Comparison of ENCODE assay signal across 10 cellular contexts in genomic region chr6:43175676-43176422, GRCh38. TPM values are rescaled to one million over a fixed set of nuclear protein-coding genes. Genes with fewer than 3 reads are reported as not detected.
DNase-seq lines count a peak whose midpoint lies in the region; ATAC-seq and TF ChIP-seq lines count a peak whose summit lies in the region.
"Had no signal": no experiment of that assay in that cellular context is flagged by ENCODE, and none has a peak within 500 bp of the region (broad histone marks: within the 10 kb centered on the region; RNA-seq: fewer than 3 reads in every experiment).

No MANE protein-coding gene starts in this region.

- no peak overlapping the region for H3K4me2 ChIP-seq in mesenchymal stem cell (ENCODE audit: low read length, poor library complexity, severe bottlenecking)

- H3K9me3 Mint-ChIP-seq in activated CD4-positive, alpha-beta T cell treated with anti-CD3 and anti-CD28 coated beads for 36 hours (ENCODE audit: low read depth) = no peaks in the 10 kb centered on the region
- no peaks in the 10 kb centered on the region for H3K9me3 Mint-ChIP-seq in activated T-helper 1 cell treated with anti-CD3 and anti-CD28 coated beads, Interleukin-12 subunit alpha, Interleukin-12 subunit beta, Interleukin-2, Interleukin-4 antibody, amounts not matched to agents 30 ng/mL and 10 ng/mL and 1 ng/mL, durations not matched to agents 14 hours and 24 hours and 36 hours
- H3K9me3 Mint-ChIP-seq in stimulated activated naive CD8-positive, alpha-beta T cell treated with anti-CD3 and anti-CD28 coated beads, Interleukin-15, amount 100 ng/mL, for 72 hours = no peaks in the 10 kb centered on the region

- H3K27me3 Mint-ChIP-seq in activated CD4-positive, alpha-beta T cell treated with anti-CD3 and anti-CD28 coated beads for 36 hours = no peaks in the 10 kb centered on the region
- H3K27me3 Mint-ChIP-seq in activated T-helper 1 cell treated with anti-CD3 and anti-CD28 coated beads, Interleukin-12 subunit alpha, Interleukin-12 subunit beta, Interleukin-2, Interleukin-4 antibody, amounts not matched to agents 30 ng/mL and 10 ng/mL and 1 ng/mL, durations not matched to agents 14 hours and 24 hours and 36 hours (ENCODE audit: insufficient read depth) = peaks cover 2% of the 10 kb centered on the region
- no peaks in the 10 kb centered on the region for H3K27me3 Mint-ChIP-seq in stimulated activated naive CD8-positive, alpha-beta T cell treated with anti-CD3 and anti-CD28 coated beads, Interleukin-15, amount 100 ng/mL, for 72 hours

- DNase-seq in activated CD4-positive, alpha-beta T cell treated with anti-CD3 and anti-CD28 coated beads for 36 hours = no peak
- DNase-seq in activated CD4-positive, alpha-beta T cell treated with anti-CD3 and anti-CD28 coated beads, Interleukin-2, amount 50 U/mL, for 1 hour = no peak
- DNase-seq in activated T-helper 1 cell treated with anti-CD3 and anti-CD28 coated beads, Interleukin-12 subunit alpha, Interleukin-12 subunit beta, Interleukin-2, Interleukin-4 antibody, amounts not matched to agents 30 ng/mL and 10 ng/mL and 1 ng/mL, durations not matched to agents 14 hours and 24 hours and 36 hours (ENCODE audit: low spot score) = no peak
- no peak for DNase-seq in mesenchymal stem cell
- no peak for DNase-seq in stimulated activated naive CD8-positive, alpha-beta T cell treated with anti-CD3 and anti-CD28 coated beads, Interleukin-15, amount 100 ng/mL, for 72 hours
- no peak for DNase-seq in WERI-Rb-1
- no peak for DNase-seq in GM19238 (ENCODE audit: insufficient read length, low spot score)
- DNase-seq: small intestine; stimulated activated CD8-positive, alpha-beta memory T cell treated with anti-CD3 and anti-CD28 coated beads, Interleukin-4, amount 100 ng/mL, for 48 hours had no signal

- H3K79me1 ChIP-seq in mesenchymal stem cell (replicated peaks; ENCODE audit: low read length, poor library complexity, severe bottlenecking) = peaks cover 26% of the 10 kb centered on the region

- no peak overlapping the region for H3K18ac ChIP-seq in mesenchymal stem cell (ENCODE audit: low read depth in 1 of 2, low read length in 2 of 2)

- H3K36me3 Mint-ChIP-seq in activated CD4-positive, alpha-beta T cell treated with anti-CD3 and anti-CD28 coated beads for 36 hours (ENCODE audit: low read depth) = peaks cover 39% of the 10 kb centered on the region
- peaks cover 32% of the 10 kb centered on the region for H3K36me3 Mint-ChIP-seq in activated T-helper 1 cell treated with anti-CD3 and anti-CD28 coated beads, Interleukin-12 subunit alpha, Interleukin-12 subunit beta, Interleukin-2, Interleukin-4 antibody, amounts not matched to agents 30 ng/mL and 10 ng/mL and 1 ng/mL, durations not matched to agents 14 hours and 24 hours and 36 hours (ENCODE audit: low read depth)

- TF ChIP-seq CTCF in WERI-Rb-1 (IDR thresholded peaks at IDR 0.05; ENCODE audit: low read depth, low read length) = no peak

- H2BK5ac ChIP-seq in mesenchymal stem cell (ENCODE audit: low read depth, low read length, poor library complexity, severe bottlenecking) = no peak overlapping the region

- intact Hi-C loops in activated CD4-positive, alpha-beta T cell treated with anti-CD3 and anti-CD28 coated beads for 36 hours (cut with DNase I, micrococcal nuclease) = loop anchor here in 1 of 2 experiments (2.0 to 10.0 kb wide), 2 partner anchors 53 to 401 kb away; partner anchors contain the start of gene DNPH1
- intact Hi-C loops in activated T-helper 1 cell treated with anti-CD3 and anti-CD28 coated beads, Interleukin-12 subunit alpha, Interleukin-12 subunit beta, Interleukin-2, Interleukin-4 antibody, amounts not matched to agents 30 ng/mL and 10 ng/mL and 1 ng/mL, durations not matched to agents 14 hours and 24 hours and 36 hours (cut with micrococcal nuclease) = loop anchor here (2.0 kb wide), 1 partner anchor 207 kb away; no protein-coding TSS in a partner anchor

- POLR2A ChIA-PET in activated CD4-positive, alpha-beta T cell treated with anti-CD3 and anti-CD28 coated beads for 36 hours (lab: Charles Lee) = no interaction called here

- peak overlapping the region; percentile 94 for H3K9ac ChIP-seq in mesenchymal stem cell (ENCODE audit: low read length)

- H4K91ac ChIP-seq in mesenchymal stem cell (ENCODE audit: low read length) = peak overlapping the region; percentile 63

- no peaks in the 10 kb centered on the region for H3K9me3 ChIP-seq in mesenchymal stem cell (ENCODE audit: control insufficient read depth, low read length)
- H3K9me3 ChIP-seq in WERI-Rb-1 (ENCODE audit: severe bottlenecking) = no peaks in the 10 kb centered on the region

- 97% methylated on average over 11 of the region's 11 CpGs for WGBS in mesenchymal stem cell

- no peak overlapping the region for H3K23ac ChIP-seq in mesenchymal stem cell (ENCODE audit: low read length in 2 of 2)

- no peak overlapping the region for H3K4ac ChIP-seq in mesenchymal stem cell (ENCODE audit: low read depth in 1 of 2, low read length in 2 of 2)

- no peak overlapping the region for H2BK15ac ChIP-seq in mesenchymal stem cell (ENCODE audit: low read depth, poor library complexity, severe bottlenecking)

- no peak overlapping the region for H2AK5ac ChIP-seq in mesenchymal stem cell (ENCODE audit: low read length, severe bottlenecking)

- no peak overlapping the region for H3K4me3 Mint-ChIP-seq in activated CD4-positive, alpha-beta T cell treated with anti-CD3 and anti-CD28 coated beads for 36 hours
- no peak overlapping the region for H3K4me3 Mint-ChIP-seq in activated T-helper 1 cell treated with anti-CD3 and anti-CD28 coated beads, Interleukin-12 subunit alpha, Interleukin-12 subunit beta, Interleukin-2, Interleukin-4 antibody, amounts not matched to agents 30 ng/mL and 10 ng/mL and 1 ng/mL, durations not matched to agents 14 hours and 24 hours and 36 hours
- no peak overlapping the region for H3K4me3 Mint-ChIP-seq in stimulated activated naive CD8-positive, alpha-beta T cell treated with anti-CD3 and anti-CD28 coated beads, Interleukin-15, amount 100 ng/mL, for 72 hours

- H3K27ac ChIP-seq in mesenchymal stem cell (ENCODE audit: low read length, poor library complexity, severe bottlenecking) (no peak overlapping the region), WERI-Rb-1 (no peak overlapping the region)

- H4K8ac ChIP-seq in mesenchymal stem cell (ENCODE audit: low read length) = no peak overlapping the region

- H3K27ac Mint-ChIP-seq in activated CD4-positive, alpha-beta T cell treated with anti-CD3 and anti-CD28 coated beads for 36 hours = peak overlapping the region; percentile 37
- H3K27ac Mint-ChIP-seq in activated T-helper 1 cell treated with anti-CD3 and anti-CD28 coated beads, Interleukin-12 subunit alpha, Interleukin-12 subunit beta, Interleukin-2, Interleukin-4 antibody, amounts not matched to agents 30 ng/mL and 10 ng/mL and 1 ng/mL, durations not matched to agents 14 hours and 24 hours and 36 hours = peak overlapping the region; percentile 70
- peak overlapping the region; percentile 19 to 92 for H3K27ac Mint-ChIP-seq in stimulated activated naive CD8-positive, alpha-beta T cell treated with anti-CD3 and anti-CD28 coated beads, Interleukin-15, amount 100 ng/mL, for 72 hours

- no peak overlapping the region for H2BK120ac ChIP-seq in mesenchymal stem cell (ENCODE audit: low read depth, low read length)

- H3K36me3 ChIP-seq in mesenchymal stem cell (ENCODE audit: control insufficient read depth in 1 of 2, insufficient read depth in 2 of 2, low read depth in 1 of 2, low read length in 2 of 2) (peaks cover 40 to 48% of the 10 kb centered on the region in 2 experiments), WERI-Rb-1 (peaks cover 67% of the 10 kb centered on the region)

- CTCF ChIA-PET in activated CD4-positive, alpha-beta T cell treated with anti-CD3 and anti-CD28 coated beads for 36 hours (lab: Charles Lee) = interaction anchor here (0.6 to 1.0 kb wide), 3 partner anchors 10 to 305 kb away, joined by 3 to 4 read pairs (median 3); no protein-coding TSS in a partner anchor

- H3K4me3 ChIP-seq in mesenchymal stem cell (ENCODE audit: insufficient read depth in 1 of 2, low read depth in 1 of 2, low read length in 2 of 2) (no peak overlapping the region), WERI-Rb-1 (ENCODE audit: low read depth, low read length) (no peak overlapping the region)

- peaks cover 31% of the 10 kb centered on the region for H3K4me1 Mint-ChIP-seq in activated CD4-positive, alpha-beta T cell treated with anti-CD3 and anti-CD28 coated beads for 36 hours
- peaks cover 38% of the 10 kb centered on the region for H3K4me1 Mint-ChIP-seq in activated T-helper 1 cell treated with anti-CD3 and anti-CD28 coated beads, Interleukin-12 subunit alpha, Interleukin-12 subunit beta, Interleukin-2, Interleukin-4 antibody, amounts not matched to agents 30 ng/mL and 10 ng/mL and 1 ng/mL, durations not matched to agents 14 hours and 24 hours and 36 hours (ENCODE audit: low read depth)
- H3K4me1 Mint-ChIP-seq in stimulated activated naive CD8-positive, alpha-beta T cell treated with anti-CD3 and anti-CD28 coated beads, Interleukin-15, amount 100 ng/mL, for 72 hours = peaks cover 49% of the 10 kb centered on the region

- H3K4me1 ChIP-seq in mesenchymal stem cell (ENCODE audit: control insufficient read depth, insufficient read depth, low read depth, low read length) = peaks cover 25% of the 10 kb centered on the region

- H3K27me3 ChIP-seq in mesenchymal stem cell (ENCODE audit: control insufficient read depth in 1 of 2, insufficient read depth in 1 of 2, low read length in 2 of 2) = no peaks in the 10 kb centered on the region
- no peaks in the 10 kb centered on the region for H3K27me3 ChIP-seq in WERI-Rb-1 (ENCODE audit: insufficient read depth, low read depth, severe bottlenecking)

- H3K14ac ChIP-seq in mesenchymal stem cell (ENCODE audit: low read length in 2 of 2) = no peak overlapping the region

- ATAC-seq in activated CD4-positive, alpha-beta T cell treated with anti-CD3 and anti-CD28 coated beads for 36 hours = no peak
- no peak for ATAC-seq in stimulated activated naive CD8-positive, alpha-beta T cell treated with anti-CD3 and anti-CD28 coated beads, Interleukin-15, amount 100 ng/mL, for 72 hours
- no peak for ATAC-seq in GM21717 (IDR thresholded peaks at IDR 0.05; ENCODE audit: unreplicated experiment)

- H2BK12ac ChIP-seq in mesenchymal stem cell (ENCODE audit: low read length in 2 of 2) = peak overlapping the region in 1 of 2 experiments; percentile 25

- no peak overlapping the region for H2AFZ ChIP-seq in mesenchymal stem cell (ENCODE audit: low read depth, low read length)

RNA-seq across cellular contexts. Expression of gene SRF, which starts 4.8 kb away (rescaled TPM):
- total RNA-seq in activated CD4-positive, alpha-beta T cell treated with anti-CD3 and anti-CD28 coated beads for 36 hours = 10 to 100 TPM; 37.6 to 38.5 TPM
- total RNA-seq in activated T-helper 1 cell treated with anti-CD3 and anti-CD28 coated beads, Interleukin-12 subunit alpha, Interleukin-12 subunit beta, Interleukin-2, Interleukin-4 antibody, amounts not matched to agents 30 ng/mL and 10 ng/mL and 1 ng/mL, durations not matched to agents 14 hours and 24 hours and 36 hours = 61.4 and 61.9 TPM in 2 replicates
- polyA plus RNA-seq in mesenchymal stem cell (2013, experiment 1 of 2) = 30.1 TPM
- 29.6 TPM for polyA plus RNA-seq in mesenchymal stem cell (2013, experiment 2 of 2)

RNA-seq across cellular contexts. Expression of gene CUL9, which starts 6.1 kb away (rescaled TPM):
- total RNA-seq in activated CD4-positive, alpha-beta T cell treated with anti-CD3 and anti-CD28 coated beads for 36 hours = 10 to 100 TPM; 34.0 to 35.1 TPM
- total RNA-seq in activated T-helper 1 cell treated with anti-CD3 and anti-CD28 coated beads, Interleukin-12 subunit alpha, Interleukin-12 subunit beta, Interleukin-2, Interleukin-4 antibody, amounts not matched to agents 30 ng/mL and 10 ng/mL and 1 ng/mL, durations not matched to agents 14 hours and 24 hours and 36 hours = 38.9 and 42.2 TPM in 2 replicates
- 12.8 TPM for polyA plus RNA-seq in mesenchymal stem cell (2013, experiment 1 of 2)
- polyA plus RNA-seq in mesenchymal stem cell (2013, experiment 2 of 2) = 11.6 TPM

RNA-seq across cellular contexts. Expression of gene DNPH1, which starts 53.4 kb away (rescaled TPM):
- total RNA-seq in activated CD4-positive, alpha-beta T cell treated with anti-CD3 and anti-CD28 coated beads for 36 hours = 10 to 100 TPM; 58.5 to 80.3 TPM
- 65.8 and 71.6 TPM in 2 replicates for total RNA-seq in activated T-helper 1 cell treated with anti-CD3 and anti-CD28 coated beads, Interleukin-12 subunit alpha, Interleukin-12 subunit beta, Interleukin-2, Interleukin-4 antibody, amounts not matched to agents 30 ng/mL and 10 ng/mL and 1 ng/mL, durations not matched to agents 14 hours and 24 hours and 36 hours
- polyA plus RNA-seq in mesenchymal stem cell (2013, experiment 1 of 2) = 58.5 TPM
- polyA plus RNA-seq in mesenchymal stem cell (2013, experiment 2 of 2) = 60.4 TPM
